8 cellular contexts compared by ENCODE assay signal in genomic region chr20:47493954-47494293, GRCh38. TPM values are rescaled to one million over a fixed set of nuclear protein-coding genes. Genes with fewer than 3 reads are reported as not detected.
DNase-seq lines count a peak whose midpoint lies in the region; ATAC-seq and TF ChIP-seq lines count a peak whose summit lies in the region.

No MANE protein-coding gene starts in this region.

- no peak overlapping the region for H3K4me3 Mint-ChIP-seq in activated CD8-positive, alpha-beta T cell treated with anti-CD3 and anti-CD28 coated beads, Interleukin-2, amount 10 ng/mL, durations not matched to agents 7 days and 5 days
- no peak overlapping the region for H3K4me3 Mint-ChIP-seq in naive thymus-derived CD8-positive, alpha-beta T cell

- H3K4me1 Mint-ChIP-seq in activated CD8-positive, alpha-beta T cell treated with anti-CD3 and anti-CD28 coated beads, Interleukin-2, amount 10 ng/mL, durations not matched to agents 7 days and 5 days (ENCODE audit: low read depth) = peaks cover 50% of the 10 kb centered on the region
- H3K4me1 Mint-ChIP-seq in naive thymus-derived CD8-positive, alpha-beta T cell = peaks cover 11 to 40% (median 24%) of the 10 kb centered on the region in 4 donors

- intact Hi-C loops in left ventricle myocardium inferior (cut with micrococcal nuclease) (no loop called here), Right ventricle myocardium inferior (cut with DNase I) (no loop called here), aorta (cut with DNase I) (no loop called here)

- 31 to 79% methylated on average over 2 of the region's 2 CpGs for WGBS in lung, 2 donors
- WGBS in aorta, 2 donors = 19 to 25% methylated on average over 2 of the region's 2 CpGs

- H3K36me3 ChIP-seq in left ventricle myocardium inferior (no peaks in the 10 kb centered on the region), lung (ENCODE audit: control insufficient read depth in 2 of 2, insufficient read depth in 2 of 2, low read length in 2 of 2) (no peaks in the 10 kb centered on the region), aorta (ENCODE audit: control insufficient read depth in 1 of 2, insufficient read depth in 2 of 2, low read length in 1 of 2) (no peaks in the 10 kb centered on the region), HAP-1 (replicated peaks) (no peaks in the 10 kb centered on the region)

- CTCF ChIA-PET in activated CD8-positive, alpha-beta T cell treated with anti-CD3 and anti-CD28 coated beads, Interleukin-2, amount 10 ng/mL, durations not matched to agents 7 days and 5 days (lab: Charles Lee) = interaction anchor here (1.1 to 2.1 kb wide), 5 partner anchors 8 to 127 kb away, joined by 3 to 26 read pairs (median 8); partner anchors contain the start of gene NCOA3

- no peak for DNase-seq in left ventricle myocardium inferior
- no peak for DNase-seq in Right ventricle myocardium inferior (ENCODE audit: missing footprints)
- DNase-seq in activated CD8-positive, alpha-beta T cell treated with anti-CD3 and anti-CD28 coated beads, Interleukin-2, amount 10 ng/mL, durations not matched to agents 7 days and 5 days = no peak
- no peak for DNase-seq in lung (ENCODE audit: low spot score)
- DNase-seq in aorta = no peak
- no peak for DNase-seq in naive thymus-derived CD8-positive, alpha-beta T cell
- no peak for DNase-seq in NCI-H446 treated with DMSO at 0.1 percent for 48 hours (lab: John Stamatoyannopoulos, UW)
- no peak for DNase-seq in HAP-1 (ENCODE audit: low spot score in 2 of 2)

- POLR2A ChIA-PET in activated CD8-positive, alpha-beta T cell treated with anti-CD3 and anti-CD28 coated beads, Interleukin-2, amount 10 ng/mL, durations not matched to agents 7 days and 5 days (lab: Charles Lee) = interaction anchor here (1.2 to 1.6 kb wide), 2 partner anchors 8 to 137 kb away, joined by 4 to 26 read pairs; partner anchors contain the start of genes NCOA3 and ZMYND8
- POLR2A ChIA-PET in naive thymus-derived CD8-positive, alpha-beta T cell (lab: Charles Lee) = interaction anchor here (0.6 to 1.6 kb wide), 3 partner anchors 8 to 15 kb away, joined by 3 to 10 read pairs (median 3); partner anchors contain the start of gene NCOA3

- no peaks in the 10 kb centered on the region for H3K27me3 Mint-ChIP-seq in activated CD8-positive, alpha-beta T cell treated with anti-CD3 and anti-CD28 coated beads, Interleukin-2, amount 10 ng/mL, durations not matched to agents 7 days and 5 days (ENCODE audit: low read depth)
- H3K27me3 Mint-ChIP-seq in naive thymus-derived CD8-positive, alpha-beta T cell = no peaks in the 10 kb centered on the region

- peak overlapping the region; percentile 92 for H3K27ac ChIP-seq in left ventricle myocardium inferior (replicated peaks)
- peak overlapping the region; percentile 59 to 90 for H3K27ac ChIP-seq in lung (ENCODE audit: low read depth in 1 of 2, low read length in 1 of 2)
- H3K27ac ChIP-seq in aorta (ENCODE audit: low read depth in 1 of 2, low read length in 2 of 2) = peak overlapping the region in 1 of 2 donors; percentile 56

- H3K9me3 Mint-ChIP-seq in activated CD8-positive, alpha-beta T cell treated with anti-CD3 and anti-CD28 coated beads, Interleukin-2, amount 10 ng/mL, durations not matched to agents 7 days and 5 days (ENCODE audit: insufficient read depth) = no peaks in the 10 kb centered on the region
- H3K9me3 Mint-ChIP-seq in naive thymus-derived CD8-positive, alpha-beta T cell = peaks cover 0 to 2% (median 0%) of the 10 kb centered on the region in 9 donors

- peaks cover 4% of the 10 kb centered on the region for H3K36me3 Mint-ChIP-seq in activated CD8-positive, alpha-beta T cell treated with anti-CD3 and anti-CD28 coated beads, Interleukin-2, amount 10 ng/mL, durations not matched to agents 7 days and 5 days (ENCODE audit: low read depth)
- H3K36me3 Mint-ChIP-seq in naive thymus-derived CD8-positive, alpha-beta T cell = no peaks in the 10 kb centered on the region

- H3K4me3 ChIP-seq in left ventricle myocardium inferior (peak overlapping the region; percentile 35), lung (no peak overlapping the region), aorta (ENCODE audit: low read length in 2 of 2) (no peak overlapping the region), HAP-1 (no peak overlapping the region)

- TF ChIP-seq CTCF in left ventricle myocardium inferior (IDR thresholded peaks at IDR 0.05; ENCODE audit: borderline replicate concordance) (no peak), lung (IDR thresholded peaks at IDR 0.05; ENCODE audit: control extremely low read depth, extremely low read depth) (no peak)

- ATAC-seq in Right ventricle myocardium inferior (no peak), lung (ENCODE audit: insufficient read depth, low FRiP score) (no peak), aorta (ENCODE audit: low FRiP score) (peak; percentile 42)
- ATAC-seq in activated CD8-positive, alpha-beta T cell treated with anti-CD3 and anti-CD28 coated beads, Interleukin-2, amount 10 ng/mL, durations not matched to agents 7 days and 5 days = no peak
- no peak for ATAC-seq in naive thymus-derived CD8-positive, alpha-beta T cell

- H3K27ac Mint-ChIP-seq in activated CD8-positive, alpha-beta T cell treated with anti-CD3 and anti-CD28 coated beads, Interleukin-2, amount 10 ng/mL, durations not matched to agents 7 days and 5 days = peak overlapping the region; percentile 76
- no peak overlapping the region for H3K27ac Mint-ChIP-seq in naive thymus-derived CD8-positive, alpha-beta T cell

- no peaks in the 10 kb centered on the region for H3K27me3 ChIP-seq in left ventricle myocardium inferior (ENCODE audit: low read depth)
- H3K27me3 ChIP-seq in lung (ENCODE audit: control insufficient read depth, insufficient read depth) = no peaks in the 10 kb centered on the region
- H3K27me3 ChIP-seq in aorta (ENCODE audit: control insufficient read depth in 1 of 2, insufficient read depth in 2 of 2, low read length in 1 of 2) = no peaks in the 10 kb centered on the region
- H3K27me3 ChIP-seq in HAP-1 (ENCODE audit: low read depth) = no peaks in the 10 kb centered on the region

- H3K9me3 ChIP-seq in left ventricle myocardium inferior (replicated peaks) (peaks cover 12% of the 10 kb centered on the region), lung (ENCODE audit: control insufficient read depth in 2 of 2, insufficient read depth in 1 of 2, low read length in 1 of 2) (no peaks in the 10 kb centered on the region), aorta (ENCODE audit: control insufficient read depth, low read length) (no peaks in the 10 kb centered on the region), HAP-1 (no peaks in the 10 kb centered on the region)

- in situ Hi-C loops in HAP-1 (cut with MboI; ENCODE audit: low sequenced_read_pairs) = no loop called here

- H3K4me1 ChIP-seq in left ventricle myocardium inferior = peaks cover 40% of the 10 kb centered on the region
- peaks cover 4 to 6% of the 10 kb centered on the region in 2 donors for H3K4me1 ChIP-seq in lung (ENCODE audit: control insufficient read depth in 2 of 2, insufficient read depth in 2 of 2, low read length in 2 of 2)
- H3K4me1 ChIP-seq in aorta (ENCODE audit: control insufficient read depth in 1 of 2, insufficient read depth in 2 of 2, low read length in 2 of 2) = peaks cover 0 to 2% of the 10 kb centered on the region in 2 donors
- H3K4me1 ChIP-seq in HAP-1 = peaks cover 9% of the 10 kb centered on the region

RNA-seq across cellular contexts. Expression of gene NCOA3, which starts 7.8 kb away (rescaled TPM):
- 23.8 TPM for total RNA-seq in left ventricle myocardium inferior
- 21.6 TPM for total RNA-seq in Right ventricle myocardium inferior
- total RNA-seq in activated CD8-positive, alpha-beta T cell treated with anti-CD3 and anti-CD28 coated beads, Interleukin-2, amount 10 ng/mL, durations not matched to agents 7 days and 5 days = 10 to 100 TPM; 57.4 to 60.1 TPM
- total RNA-seq in lung = 10 to 100 TPM; 31.9 to 69.4 TPM
- 10 to 100 TPM in 1 of 2 donors, 1 to 10 TPM in 1; 5.5 to 13.2 TPM for polyA plus RNA-seq in lung
- 10 to 100 TPM; 42.6 to 53.7 TPM for total RNA-seq in aorta
- 10 to 100 TPM in 1 of 2 donors, 1 to 10 TPM in 1; 4.8 to 12.7 TPM for polyA plus RNA-seq in aorta
- total RNA-seq in naive thymus-derived CD8-positive, alpha-beta T cell = 100 to 1,000 TPM in 1 of 2 experiments, 10 to 100 TPM in 1; 92.0 to 106 TPM
- polyA plus RNA-seq in naive thymus-derived CD8-positive, alpha-beta T cell = 10 to 100 TPM; 18.4 to 27.8 (median 20.1) TPM
